14 cellular contexts compared by ENCODE assay signal in the genomic region with DNA sequence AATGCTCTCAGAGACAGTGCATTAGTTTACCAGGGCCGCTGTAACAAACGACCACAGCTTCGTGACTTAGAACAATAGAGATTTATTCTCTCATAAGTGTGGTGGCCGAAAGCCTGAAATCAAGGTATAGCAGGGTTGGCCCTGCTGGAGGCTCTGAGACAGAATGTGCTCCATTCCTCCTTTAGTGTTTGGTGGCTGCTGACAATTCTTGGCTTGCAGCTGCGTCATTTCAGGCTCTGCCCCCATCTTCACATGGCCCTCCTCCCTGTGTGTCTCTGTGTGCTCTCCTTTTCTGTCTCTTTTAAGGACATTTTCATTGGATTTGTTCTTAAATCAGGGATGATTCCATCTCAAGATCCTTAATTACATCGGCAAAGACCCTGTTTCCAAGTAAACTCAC. TPM values are rescaled to one million over a fixed set of nuclear protein-coding genes. Genes with fewer than 3 reads are reported as not detected.
A peak's percentile ranks its signal among the peaks of the same experiment; 100 is the strongest.
DNase-seq lines count a peak whose midpoint lies in the region; ATAC-seq and TF ChIP-seq lines count a peak whose summit lies in the region.
"Had no signal": no experiment of that assay in that cellular context is flagged by ENCODE, and none has a peak within 500 bp of the region (broad histone marks: within the 10 kb centered on the region; RNA-seq: fewer than 3 reads in every experiment).

No MANE protein-coding gene starts in this region.

- peak overlapping the region; percentile 95 for H2BK120ac ChIP-seq in IMR-90 (ENCODE audit: low read depth, low read length)

- H3K27ac ChIP-seq in IMR-90 (ENCODE audit: insufficient read depth, low read length) (peak overlapping the region; percentile 84), esophagus muscularis mucosa (replicated peaks in 1 of 4) (peak overlapping the region; percentile 84 to 85 (median 84)), subcutaneous abdominal adipose tissue (ENCODE audit: low read depth, low read length) (peak overlapping the region; percentile 90)
- H3K27ac ChIP-seq: BLaER1 treated with 17β-estradiol and CSF1 and Interleukin-3, amounts not matched to agents 10 nM and 100 nM had no signal

- intact Hi-C loops in IMR-90 (cut with micrococcal nuclease) = no loop called here
- intact Hi-C loops in esophagus muscularis mucosa (cut with DNase I) = no loop called here

- H3K27me3 ChIP-seq in IMR-90 (ENCODE audit: control insufficient read depth, insufficient read depth, low read length) (no peaks in the 10 kb centered on the region), esophagus muscularis mucosa (no peaks in the 10 kb centered on the region), subcutaneous abdominal adipose tissue (ENCODE audit: control insufficient read depth in 5 of 5, insufficient read depth in 4 of 5, low read length in 5 of 5) (no peaks in the 10 kb centered on the region)
- H3K27me3 ChIP-seq: BLaER1 treated with 17β-estradiol and CSF1 and Interleukin-3, amounts not matched to agents 10 nM and 100 nM had no signal

- peak overlapping the region; percentile 98 to 99 for H4K8ac ChIP-seq in IMR-90 (ENCODE audit: low read depth in 2 of 2, low read length in 2 of 2)

- H4K20me1 ChIP-seq in IMR-90 (ENCODE audit: insufficient read depth, low read length) = no peaks in the 10 kb centered on the region
- H4K20me1 ChIP-seq: BLaER1 treated with 17β-estradiol and CSF1 and Interleukin-3, amounts not matched to agents 10 nM and 100 nM had no signal

- H3K9me1 ChIP-seq in IMR-90 (ENCODE audit: insufficient read depth, low read length) = peaks cover 28% of the 10 kb centered on the region

- peak overlapping the region; percentile 95; the same call in 2 of the 3 replicates for H2BK15ac ChIP-seq in IMR-90 (ENCODE audit: low read depth, low read length)

- H3K23ac ChIP-seq in IMR-90 (ENCODE audit: low read depth, low read length) = peak overlapping the region; percentile 88

- no CpG with 5 or more reads among the region's 6 CpGs for WGBS in IMR-90 (ENCODE audit: extremely low coverage in 2 of 2, insufficient read length in 1 of 2), 2 experiments
- WGBS in esophagus muscularis mucosa = 45% methylated on average over 6 of the region's 6 CpGs

- no peaks in the 10 kb centered on the region for H3K9me3 ChIP-seq in IMR-90 (ENCODE audit: control insufficient read depth, insufficient read depth, low read length)
- H3K9me3 ChIP-seq in esophagus muscularis mucosa = no peaks in the 10 kb centered on the region
- H3K9me3 ChIP-seq in subcutaneous abdominal adipose tissue (ENCODE audit: control insufficient read depth in 5 of 5, low read length in 5 of 5) = no peaks in the 10 kb centered on the region
- H3K9me3 ChIP-seq: BLaER1 treated with 17β-estradiol and CSF1 and Interleukin-3, amounts not matched to agents 10 nM and 100 nM had no signal

- H2AK9ac ChIP-seq in IMR-90 (replicated peaks; ENCODE audit: low read depth, low read length, poor library complexity) = peak overlapping the region; percentile 67

- peak; percentile 20 for DNase-seq in IMR-90
- DNase-seq in esophagus muscularis mucosa (ENCODE audit: extremely low spot score) = no peak
- DNase-seq in mesothelial cell of epicardium (ENCODE audit: low spot score in 2 of 2, unreplicated experiment in 2 of 2) = no peak
- no peak for DNase-seq in HuH-7.5 (ENCODE audit: low spot score)
- DNase-seq in SIG-M5 treated with dmso at 0.1 percent for 504 hours (lab: John Stamatoyannopoulos, UW; ENCODE audit: unreplicated experiment) = no peak
- DNase-seq in NCI-H1048 (lab: John Stamatoyannopoulos, UW) = no peak
- DNase-seq: activated CD4-positive, alpha-beta memory T cell treated with anti-CD3 and anti-CD28 coated beads, Interleukin-2, amount 10 ng/mL, durations not matched to agents 7 days and 5 days; activated naive CD4-positive, alpha-beta T cell treated with anti-CD3 and anti-CD28 coated beads for 36 hours; NCI-H187 treated with DMSO at 0.1 percent for 48 hours had no signal

- TF ChIP-seq CTCF in IMR-90 (conservative IDR thresholded peaks at IDR 0.05; ENCODE audit: low read depth, low read length) (no peak), esophagus muscularis mucosa (IDR thresholded peaks at IDR 0.05) (no peak), mesothelial cell of epicardium (IDR thresholded peaks at IDR 0.05; ENCODE audit: unreplicated experiment) (no peak)

- peak overlapping the region; percentile 47 for H4K5ac ChIP-seq in IMR-90 (ENCODE audit: low read depth, low read length)

- no TSS peak for BruUV-seq in IMR-90 (replicated peaks; lab: Mats Ljungman, UMichigan)

- peak overlapping the region; percentile 93 for H2AFZ ChIP-seq in IMR-90 (replicated peaks; ENCODE audit: low read length, poor library complexity)

- peak overlapping the region; percentile 19; the same call in 1 of the 2 replicates for H3K4me2 ChIP-seq in IMR-90 (ENCODE audit: low read depth, low read length)
- H3K4me2 ChIP-seq: BLaER1 treated with 17β-estradiol and CSF1 and Interleukin-3, amounts not matched to agents 10 nM and 100 nM had no signal

- dilution Hi-C loops in IMR-90 (cut with HindIII; ENCODE audit: low sequenced_read_pairs, unreplicated experiment) = no loop called here

- H3K56ac ChIP-seq in IMR-90 (ENCODE audit: extremely low read depth, insufficient read depth, low read length) = peak overlapping the region; percentile 72

- peak overlapping the region; percentile 86 for H3K27ac Mint-ChIP-seq in mesothelial cell of epicardium
- H3K27ac Mint-ChIP-seq: activated CD4-positive, alpha-beta memory T cell treated with anti-CD3 and anti-CD28 coated beads, Interleukin-2, amount 10 ng/mL, durations not matched to agents 7 days and 5 days; activated naive CD4-positive, alpha-beta T cell treated with anti-CD3 and anti-CD28 coated beads for 36 hours; T-helper 2 cell treated with Interferon-gamma antibody and Interleukin-4, amounts not matched to agents 5 μg/mL and 100 μg/mL, for 36 hours had no signal

- H3K9ac ChIP-seq in IMR-90 (ENCODE audit: low read depth, low read length) (peak overlapping the region; percentile 51; the same call in 1 of the 2 replicates), subcutaneous abdominal adipose tissue (ENCODE audit: low read length in 5 of 5) (peak overlapping the region in 3 of 5 donors; percentile 15 to 44 (median 43))
- H3K9ac ChIP-seq: BLaER1 treated with 17β-estradiol and CSF1 and Interleukin-3, amounts not matched to agents 10 nM and 100 nM had no signal

- no peaks in the 10 kb centered on the region for H3K79me1 ChIP-seq in IMR-90 (ENCODE audit: low read depth in 1 of 2, low read length in 2 of 2)

- peak overlapping the region; percentile 99 for H4K91ac ChIP-seq in IMR-90 (ENCODE audit: insufficient read depth, low read depth, low read length)

- CTCF ChIA-PET in IMR-90 (lab: Yijun Ruan, JAX) = no interaction called here

- H3K36me3 Mint-ChIP-seq in mesothelial cell of epicardium = no peaks in the 10 kb centered on the region

- peak overlapping the region; percentile 92 for H3K4ac ChIP-seq in IMR-90 (ENCODE audit: low read depth, low read length)

- H3K4me3 ChIP-seq in IMR-90 (ENCODE audit: insufficient read depth, low read depth, low read length) (no peak overlapping the region), esophagus muscularis mucosa (peak overlapping the region in 3 of 4 donors; percentile 8 to 17 (median 13)), subcutaneous abdominal adipose tissue (ENCODE audit: low read depth in 1 of 5, low read length in 5 of 5) (peak overlapping the region in 1 of 5 donors; percentile 7)
- H3K4me3 ChIP-seq: BLaER1 treated with 17β-estradiol and CSF1 and Interleukin-3, amounts not matched to agents 10 nM and 100 nM; K562 had no signal

- TF ChIP-seq POLR2A in IMR-90 (IDR thresholded peaks at IDR 0.05; ENCODE audit: low read depth, low read length) (no peak), esophagus muscularis mucosa (IDR thresholded peaks at IDR 0.05; ENCODE audit: low read depth) (no peak)

- H3K27me3 Mint-ChIP-seq in mesothelial cell of epicardium (ENCODE audit: low read depth) = no peaks in the 10 kb centered on the region

- no peak for TF ChIP-seq RAD21 in IMR-90 (IDR thresholded peaks at IDR 0.05; ENCODE audit: low read length)

- ATAC-seq in IMR-90 (ENCODE audit: low read depth) (peak; percentile 48), GM21529 (IDR thresholded peaks at IDR 0.05; ENCODE audit: unreplicated experiment) (no peak)
- ATAC-seq: K562 had no signal

- H3K4me1 ChIP-seq in IMR-90 (ENCODE audit: control insufficient read depth, insufficient read depth, low read length) = peaks cover 18% of the 10 kb centered on the region
- H3K4me1 ChIP-seq in esophagus muscularis mucosa = peaks cover 32 to 40% (median 33%) of the 10 kb centered on the region in 4 donors
- H3K4me1 ChIP-seq in subcutaneous abdominal adipose tissue (ENCODE audit: control insufficient read depth in 5 of 5, insufficient read depth in 5 of 5, low read length in 5 of 5) = peaks cover 12 to 53% (median 42%) of the 10 kb centered on the region in 5 donors

- H2BK5ac ChIP-seq in IMR-90 (ENCODE audit: low read depth, low read length, poor library complexity, severe bottlenecking) = peak overlapping the region; percentile 57

- H2AK5ac ChIP-seq in IMR-90 (ENCODE audit: low read depth, low read length) = peak overlapping the region; percentile 16

- in situ Hi-C loops in IMR-90 (cut with MboI; ENCODE audit: low sequenced_read_pairs) = loop anchor here (10.0 kb wide), 1 partner anchor 197 kb away; no protein-coding TSS in a partner anchor

- peaks cover 28% of the 10 kb centered on the region for H3K4me1 Mint-ChIP-seq in mesothelial cell of epicardium

- H3K14ac ChIP-seq in IMR-90 (replicated peaks; ENCODE audit: low read depth, low read length) = peak overlapping the region; percentile 87

- no peak overlapping the region for H3K4me3 Mint-ChIP-seq in mesothelial cell of epicardium
- H3K4me3 Mint-ChIP-seq: activated CD4-positive, alpha-beta memory T cell treated with anti-CD3 and anti-CD28 coated beads, Interleukin-2, amount 10 ng/mL, durations not matched to agents 7 days and 5 days; activated naive CD4-positive, alpha-beta T cell treated with anti-CD3 and anti-CD28 coated beads for 36 hours; T-helper 2 cell treated with Interferon-gamma antibody and Interleukin-4, amounts not matched to agents 5 μg/mL and 100 μg/mL, for 36 hours had no signal

- peak overlapping the region; percentile 83 for H2BK20ac ChIP-seq in IMR-90 (ENCODE audit: low read depth, low read length)

- POLR2A ChIA-PET in IMR-90 (lab: Charles Lee; ENCODE audit: unreplicated experiment) = no interaction called here

- peaks cover 3% of the 10 kb centered on the region for H3K9me3 Mint-ChIP-seq in mesothelial cell of epicardium
- H3K9me3 Mint-ChIP-seq: activated CD4-positive, alpha-beta memory T cell treated with anti-CD3 and anti-CD28 coated beads, Interleukin-2, amount 10 ng/mL, durations not matched to agents 7 days and 5 days; activated naive CD4-positive, alpha-beta T cell treated with anti-CD3 and anti-CD28 coated beads for 36 hours; T-helper 2 cell treated with Interferon-gamma antibody and Interleukin-4, amounts not matched to agents 5 μg/mL and 100 μg/mL, for 36 hours had no signal

- TF ChIP-seq EP300 in esophagus muscularis mucosa (IDR thresholded peaks at IDR 0.05) = no peak

- H3K36me3 ChIP-seq in IMR-90 (ENCODE audit: control insufficient read depth, insufficient read depth, low read length) = no peaks in the 10 kb centered on the region
- H3K36me3 ChIP-seq in esophagus muscularis mucosa = no peaks in the 10 kb centered on the region
- H3K36me3 ChIP-seq in subcutaneous abdominal adipose tissue (ENCODE audit: control insufficient read depth in 5 of 5, insufficient read depth in 5 of 5, low read length in 5 of 5) = no peaks in the 10 kb centered on the region
- H3K36me3 ChIP-seq: BLaER1 treated with 17β-estradiol and CSF1 and Interleukin-3, amounts not matched to agents 10 nM and 100 nM had no signal

- H3K18ac ChIP-seq in IMR-90 (ENCODE audit: low read depth, low read length) = peak overlapping the region; percentile 34

RNA-seq across cellular contexts. Expression of gene APOL6, which starts 10.3 kb away (rescaled TPM):
- total RNA-seq in IMR-90 (2012; rRNA removed) (7.2 TPM in 2 replicates), esophagus muscularis mucosa (10 to 100 TPM; 10.1 to 21.0 (median 12.1) TPM), mesothelial cell of epicardium (1.1 to 1.2 TPM (median 1.2 TPM) in 3 replicates)
- polyA plus RNA-seq in IMR-90 (2012; rRNA removed) = 0.86 and 1.2 TPM in 2 replicates
- 0.47 and 0.64 TPM in 2 replicates for polyA plus RNA-seq in IMR-90 (2012; cell fraction: cytosol; rRNA removed)
- 0.32 and 1.4 TPM in 2 replicates for polyA plus RNA-seq in IMR-90 (2012; cell fraction: nucleus; rRNA removed; ENCODE audit: low replicate concordance)

RNA-seq across cellular contexts. Expression of gene MB, which starts 20.8 kb away (rescaled TPM):
- total RNA-seq in IMR-90 (2012; rRNA removed) (not detected in 2 replicates), esophagus muscularis mucosa (1 to 10 TPM in 1 of 4 donors, under 1 TPM in 1, not detected in 2; 0.63 to 3.0 TPM), mesothelial cell of epicardium (not detected in 3 replicates)
- not detected in 2 replicates for polyA plus RNA-seq in IMR-90 (2012; rRNA removed)
- polyA plus RNA-seq in IMR-90 (2012; cell fraction: cytosol; rRNA removed) = not detected in 2 replicates
- polyA plus RNA-seq in IMR-90 (2012; cell fraction: nucleus; rRNA removed; ENCODE audit: low replicate concordance) = not detected in 2 replicates
- total RNA-seq: activated CD4-positive, alpha-beta memory T cell treated with anti-CD3 and anti-CD28 coated beads, Interleukin-2, amount 10 ng/mL, durations not matched to agents 7 days and 5 days; activated naive CD4-positive, alpha-beta T cell treated with anti-CD3 and anti-CD28 coated beads for 36 hours; K562 had no signal
- polyA plus RNA-seq: K562 had no signal
